ENCODE assay signal across 2 cellular contexts in genomic region chr2:215535125-215535668, GRCh38.
TF ChIP-seq lines count a peak whose summit lies in the region.

No MANE protein-coding gene starts in this region.

TF ChIP-seq in A549, 52 proteins besides CTCF, POLR2A, EP300 and RAD21 (continued from another document):
- peak in 1 of 2 experiments; percentile 42; a peak in 2 of 4 replicates for TF ChIP-seq CEBPB (IDR thresholded peaks at IDR 0.05)
- peak; percentile 60 for TF ChIP-seq MAFK (IDR thresholded peaks at IDR 0.05; ENCODE audit: partially characterized antibody)

TF ChIP-seq in IMR-90, 13 proteins besides CTCF, POLR2A, EP300 and RAD21 (continued from another document):
- TF ChIP-seq MAFK (IDR thresholded peaks at IDR 0.05; ENCODE audit: low read depth, low read length): 0 out of 2 replicates have a peak, but pooled peaks have one; percentile 29
- peak; percentile 92 for TF ChIP-seq CEBPB (IDR thresholded peaks at IDR 0.05; ENCODE audit: low read depth, low read length)
